ENCODE assay signal across 12 cellular contexts in genomic region chr16:73016488-73016830, GRCh38. TPM values are rescaled to one million over a fixed set of nuclear protein-coding genes. Genes with fewer than 3 reads are reported as not detected.
DNase-seq lines count a peak whose midpoint lies in the region; ATAC-seq and TF ChIP-seq lines count a peak whose summit lies in the region.
"Had no signal": no experiment of that assay in that cellular context is flagged by ENCODE, and none has a peak within 500 bp of the region (broad histone marks: within the 10 kb centered on the region; RNA-seq: fewer than 3 reads in every experiment).

No MANE protein-coding gene starts in this region.

- H3K4me1 ChIP-seq in right lobe of liver = peaks cover 0 to 35% (median 6%) of the 10 kb centered on the region in 4 donors
- H3K4me1 ChIP-seq in GM23338 (ENCODE audit: insufficient read depth) = 0 out of 2 replicates have a peak, but pooled peaks cover 6% of the 10 kb centered on the region

- H3K27me3 Mint-ChIP-seq in GM23338 (ENCODE audit: insufficient read depth, low read depth, poor library complexity) = no peaks in the 10 kb centered on the region

- H3K27ac ChIP-seq in right lobe of liver = peak overlapping the region in 2 of 3 donors; percentile 57 to 69
- no peak overlapping the region for H3K27ac ChIP-seq in GM23338 (ENCODE audit: low read depth)
- H3K27ac ChIP-seq: epithelial cell of prostate had no signal

- H2AFZ ChIP-seq in GM23338 = no peak overlapping the region

- no peak overlapping the region for H3K27ac Mint-ChIP-seq in GM23338

- H3K79me2 ChIP-seq in GM23338 (replicated peaks; ENCODE audit: insufficient read depth) = no peaks in the 10 kb centered on the region

- H3K27me3 ChIP-seq in right lobe of liver (no peaks in the 10 kb centered on the region), GM23338 (ENCODE audit: insufficient read depth) (no peaks in the 10 kb centered on the region)
- H3K27me3 ChIP-seq: Peyer's patch had no signal

- H3K4me3 ChIP-seq in right lobe of liver = no peak overlapping the region
- no peak overlapping the region for H3K4me3 ChIP-seq in GM23338
- H3K4me3 ChIP-seq: Peyer's patch had no signal

- TF ChIP-seq CTCF in GM10266 (IDR thresholded peaks at IDR 0.05; ENCODE audit: control insufficient read depth, insufficient read depth, low read depth, missing control alignments) (no peak), right lobe of liver (IDR thresholded peaks at IDR 0.05) (no peak), GM23338 (conservative IDR thresholded peaks at IDR 0.05; ENCODE audit: low read depth in 2 of 2) (no peak)

- DNase-seq in GM10266 (ENCODE audit: extremely low spot score) (peak; percentile 51), right lobe of liver (no peak), nucleus accumbens (lab: John Stamatoyannopoulos, UW) (no peak), GM23338 (ENCODE audit: low spot score) (no peak), AML-193 (lab: John Stamatoyannopoulos, UW) (no peak), UCSD-AML1 (lab: John Stamatoyannopoulos, UW; ENCODE audit: unreplicated experiment) (no peak)
- DNase-seq: activated T-cell treated with anti-CD3 and anti-CD28 coated beads, Interleukin-2, amount 50 U/mL, for 4 hours; mammary epithelial cell had no signal

- no peaks in the 10 kb centered on the region for H3K9me3 Mint-ChIP-seq in GM23338
- H3K9me3 Mint-ChIP-seq: activated T-cell treated with anti-CD3 and anti-CD28 coated beads, Interleukin-2, amount 50 U/mL, for 4 hours had no signal

- no peaks in the 10 kb centered on the region for H3K36me3 Mint-ChIP-seq in GM23338 (ENCODE audit: low read depth)

- TF ChIP-seq POLR2A in right lobe of liver (IDR thresholded peaks at IDR 0.05) = no peak

- WGBS in right lobe of liver (ENCODE audit: insufficient coverage, low coverage, low lambda C conversion rate, missing lambda C conversion rate) = 71% methylated on average over 2 of the region's 2 CpGs

- no peaks in the 10 kb centered on the region for H3F3A ChIP-seq in GM23338 (replicated peaks; ENCODE audit: low read depth)

- H3K36me3 ChIP-seq in right lobe of liver (no peaks in the 10 kb centered on the region), GM23338 (ENCODE audit: insufficient read depth) (no peaks in the 10 kb centered on the region)
- H3K36me3 ChIP-seq: Peyer's patch had no signal

- H3K4me2 ChIP-seq in GM23338 = no peak overlapping the region

- H3K9me3 ChIP-seq in right lobe of liver = no peaks in the 10 kb centered on the region
- H3K9me3 ChIP-seq: Peyer's patch had no signal

- ATAC-seq in GM21526 (IDR thresholded peaks at IDR 0.05; ENCODE audit: low FRiP score, unreplicated experiment) (peak; percentile 56), HG03439 (IDR thresholded peaks at IDR 0.05; ENCODE audit: unreplicated experiment) (peak; percentile 35), right lobe of liver (no peak), GM23338 (no peak)
- ATAC-seq: activated T-cell treated with anti-CD3 and anti-CD28 coated beads, Interleukin-2, amount 50 U/mL, for 4 hours had no signal

- H3K4me3 Mint-ChIP-seq in GM23338 = no peak overlapping the region
- H3K4me3 Mint-ChIP-seq: activated T-cell treated with anti-CD3 and anti-CD28 coated beads, Interleukin-2, amount 50 U/mL, for 4 hours had no signal

- intact Hi-C loops in right lobe of liver (cut with DNase I) = no loop called here

- H3K4me1 Mint-ChIP-seq in GM23338 = peaks cover 9% of the 10 kb centered on the region; the same call in 1 of the 3 replicates

- 0 out of 2 replicates have a peak, but pooled peaks cover 3% of the 10 kb centered on the region for H3K9me2 ChIP-seq in GM23338 (ENCODE audit: insufficient read depth)

- H4K20me1 ChIP-seq in GM23338 (replicated peaks; ENCODE audit: insufficient read depth) = no peaks in the 10 kb centered on the region

TF ChIP-seq in GM23338, 12 proteins besides CTCF, POLR2A, EP300 and RAD21 (continues in another document):
- TF ChIP-seq POLR2AphosphoS5 (IDR thresholded peaks at IDR 0.05; ENCODE audit: low read depth) = no peak
- no peak for TF ChIP-seq ZNF114 (CRISPR knock-in tag; IDR thresholded peaks at IDR 0.05)
- TF ChIP-seq ZNF462 (CRISPR knock-in tag; IDR thresholded peaks at IDR 0.05) = no peak
- TF ChIP-seq REST (IDR thresholded peaks at IDR 0.05; ENCODE audit: unreplicated experiment) = no peak
- no peak for TF ChIP-seq NANOG (IDR thresholded peaks at IDR 0.05; ENCODE audit: borderline replicate concordance)
- no peak for TF ChIP-seq STAT1 (IDR thresholded peaks at IDR 0.05; ENCODE audit: unreplicated experiment)

RNA-seq across cellular contexts. Expression of gene ZFHX3, which starts 31.5 kb away (rescaled TPM):
- 1 to 10 TPM; 7.1 to 9.4 (median 7.7) TPM for total RNA-seq in right lobe of liver
- total RNA-seq in GM23338 (2014; rRNA removed; shearing (Covaris generic)) = 0.74 and 1.0 TPM in 2 replicates
- 1.3 and 1.5 TPM in 2 replicates for polyA plus RNA-seq in GM23338 (2016; fragmentation: Nextera tagmentation; extraction: Ambion mirVana)

Comparison
In these comparisons a context has a peak if more than half of its experiments do, and no peak if none do; other contexts are left out.
1. ATAC-seq: peak in GM21526 (single experiment) and HG03439 (single experiment); none in right lobe of liver (0 of 4) and GM23338 (single experiment).